In the genomic region with DNA sequence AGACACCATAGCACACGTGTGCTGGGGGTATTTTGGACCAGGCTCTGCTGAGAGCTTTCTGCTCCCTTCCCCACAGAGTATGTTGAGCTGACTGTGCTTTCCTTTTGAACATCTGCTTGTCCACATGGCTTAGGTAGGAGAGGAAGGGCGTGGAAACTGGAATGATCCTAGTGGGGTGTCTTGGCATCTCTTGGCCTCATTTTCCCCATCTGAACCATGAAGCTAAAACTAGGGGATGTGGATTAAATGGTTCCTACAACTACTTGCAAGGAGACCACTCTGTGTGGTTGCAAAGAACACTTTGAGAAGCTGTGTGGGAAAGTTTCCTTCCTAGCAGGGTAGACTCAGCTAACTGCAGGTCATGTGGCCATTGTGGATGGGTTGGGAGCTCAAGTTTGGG, we compare ENCODE assay signal across 22 cellular contexts. TPM values are rescaled to one million over a fixed set of nuclear protein-coding genes. Genes with fewer than 3 reads are reported as not detected.
DNase-seq lines count a peak whose midpoint lies in the region; ATAC-seq, FAIRE-seq and TF ChIP-seq lines count a peak whose summit lies in the region.
"Had no signal": no experiment of that assay in that cellular context is flagged by ENCODE, and none has a peak within 500 bp of the region (broad histone marks: within the 10 kb centered on the region; RNA-seq: fewer than 3 reads in every experiment).

No MANE protein-coding gene starts in this region.

- H3K9me3 Mint-ChIP-seq in activated T-cell treated with anti-CD3 and anti-CD28 coated beads, Interleukin-2, amount 50 U/mL, for 72 hours = no peaks in the 10 kb centered on the region
- H3K9me3 Mint-ChIP-seq in activated naive CD4-positive, alpha-beta T cell treated with anti-CD3 and anti-CD28 coated beads, Interleukin-2, amount 50 U/mL, for 72 hours = no peaks in the 10 kb centered on the region
- H3K9me3 Mint-ChIP-seq in neural progenitor cell = peaks cover 2% of the 10 kb centered on the region
- H3K9me3 Mint-ChIP-seq: WTC11 had no signal

- H3K27ac Mint-ChIP-seq in activated T-cell treated with anti-CD3 and anti-CD28 coated beads, Interleukin-2, amount 50 U/mL, for 72 hours = peak overlapping the region; percentile 87
- H3K27ac Mint-ChIP-seq in activated naive CD4-positive, alpha-beta T cell treated with anti-CD3 and anti-CD28 coated beads, Interleukin-2, amount 50 U/mL, for 72 hours = peak overlapping the region; percentile 88 to 100
- peak overlapping the region; percentile 6 for H3K27ac Mint-ChIP-seq in neural progenitor cell
- H3K27ac Mint-ChIP-seq: activated CD8-positive, alpha-beta memory T cell treated with anti-CD3 and anti-CD28 coated beads, Interleukin-2, amount 10 ng/mL, durations not matched to agents 7 days and 5 days; WTC11 had no signal

- H3K4me2 ChIP-seq in neural progenitor cell (no peak overlapping the region), MM.1S (ENCODE audit: low read depth, low read length) (no peak overlapping the region)

- no peak overlapping the region for H3K27ac ChIP-seq in neural progenitor cell
- H3K27ac ChIP-seq in MM.1S (ENCODE audit: low read length) = no peak overlapping the region
- H3K27ac ChIP-seq: heart left ventricle had no signal

- H4K20me1 ChIP-seq in neural progenitor cell (ENCODE audit: low read depth) (no peaks in the 10 kb centered on the region), MM.1S (ENCODE audit: insufficient read depth, low read length) (no peaks in the 10 kb centered on the region; the same call in 1 of the 2 replicates)

- H3F3A ChIP-seq in neural progenitor cell (ENCODE audit: low read depth) (peaks cover 14% of the 10 kb centered on the region), MM.1S (ENCODE audit: insufficient read depth, low read length) (no peaks in the 10 kb centered on the region; the same call in 1 of the 2 replicates)

- H3K79me2 ChIP-seq in neural progenitor cell (ENCODE audit: low read depth) = no peaks in the 10 kb centered on the region
- H3K79me2 ChIP-seq in MM.1S (ENCODE audit: low read length) = no peaks in the 10 kb centered on the region

- H3K9ac ChIP-seq in neural progenitor cell = no peak overlapping the region
- H3K9ac ChIP-seq in MM.1S (ENCODE audit: low read length) = no peak overlapping the region

- H3K4me1 ChIP-seq in neural progenitor cell (peaks cover 12% of the 10 kb centered on the region), MM.1S (ENCODE audit: low read length) (no peaks in the 10 kb centered on the region)

- no peak for DNase-seq in activated T-cell treated with anti-CD3 and anti-CD28 coated beads, Interleukin-2, amount 50 U/mL, for 72 hours
- DNase-seq in activated T-cell treated with anti-CD3 and anti-CD28 coated beads, Interleukin-2, amount 50 U/mL, for 1 hour = no peak
- DNase-seq in GM12891 (ENCODE audit: insufficient read length, low spot score) = no peak
- DNase-seq in activated naive CD4-positive, alpha-beta T cell treated with anti-CD3 and anti-CD28 coated beads, Interleukin-2, amount 50 U/mL, for 72 hours (ENCODE audit: low spot score in 2 of 2) = no peak
- no peak for DNase-seq in neural progenitor cell (ENCODE audit: low spot score)
- DNase-seq in stimulated activated CD4-positive, alpha-beta T cell treated with anti-CD3 and anti-CD28 coated beads, Interleukin-2, amount 100 ng/mL, for 24 hours = no peak
- DNase-seq in MM.1S = no peak
- DNase-seq: activated CD8-positive, alpha-beta memory T cell treated with anti-CD3 and anti-CD28 coated beads, Interleukin-2, amount 10 ng/mL, durations not matched to agents 7 days and 5 days; NCI-H1105 treated with DMSO at 0.1 percent for 48 hours; NCI-H2081; NCI-H446; stimulated activated CD4-positive, alpha-beta T cell treated with anti-CD3 and anti-CD28 coated beads, Interleukin-1b, Interleukin-23, amount 100 ng/mL, for 48 hours; T-helper 9 cell had no signal

- H3K27me3 ChIP-seq in neural progenitor cell (peaks cover 9% of the 10 kb centered on the region), MM.1S (replicated peaks; ENCODE audit: insufficient read depth, low read length) (peaks cover 69% of the 10 kb centered on the region)
- H3K27me3 ChIP-seq: heart left ventricle, Peyer's patch, stomach, transverse colon had no signal

- ATAC-seq in activated T-cell treated with anti-CD3 and anti-CD28 coated beads, Interleukin-2, amount 50 U/mL, for 72 hours (replicated peaks in 1 of 2) = no peak
- ATAC-seq in activated naive CD4-positive, alpha-beta T cell treated with anti-CD3 and anti-CD28 coated beads, Interleukin-2, amount 50 U/mL, for 72 hours = no peak
- ATAC-seq in GM21723 (IDR thresholded peaks at IDR 0.05; ENCODE audit: unreplicated experiment) = no peak
- ATAC-seq: activated CD8-positive, alpha-beta memory T cell treated with anti-CD3 and anti-CD28 coated beads, Interleukin-2, amount 10 ng/mL, durations not matched to agents 7 days and 5 days; HCT116; WTC11 had no signal

- no peaks in the 10 kb centered on the region for H3K9me2 ChIP-seq in MM.1S (replicated peaks; ENCODE audit: insufficient read depth, low read length)

- peaks cover 9 to 17% of the 10 kb centered on the region in 2 donors for H3K36me3 Mint-ChIP-seq in activated T-cell treated with anti-CD3 and anti-CD28 coated beads, Interleukin-2, amount 50 U/mL, for 72 hours (ENCODE audit: insufficient read depth in 2 of 2)
- peaks cover 36 to 45% of the 10 kb centered on the region in 2 donors for H3K36me3 Mint-ChIP-seq in activated naive CD4-positive, alpha-beta T cell treated with anti-CD3 and anti-CD28 coated beads, Interleukin-2, amount 50 U/mL, for 72 hours
- H3K36me3 Mint-ChIP-seq in neural progenitor cell = no peaks in the 10 kb centered on the region
- H3K36me3 Mint-ChIP-seq: WTC11 had no signal

- no peaks in the 10 kb centered on the region for H3K27me3 Mint-ChIP-seq in activated T-cell treated with anti-CD3 and anti-CD28 coated beads, Interleukin-2, amount 50 U/mL, for 72 hours (ENCODE audit: low read depth)
- H3K27me3 Mint-ChIP-seq in neural progenitor cell (ENCODE audit: insufficient read depth, low read depth) = peaks cover 18% of the 10 kb centered on the region
- H3K27me3 Mint-ChIP-seq: activated CD8-positive, alpha-beta memory T cell treated with anti-CD3 and anti-CD28 coated beads, Interleukin-2, amount 10 ng/mL, durations not matched to agents 7 days and 5 days had no signal

- H3K4me1 Mint-ChIP-seq in activated T-cell treated with anti-CD3 and anti-CD28 coated beads, Interleukin-2, amount 50 U/mL, for 72 hours (ENCODE audit: low read depth) = peaks cover 80% of the 10 kb centered on the region
- peaks cover 7% of the 10 kb centered on the region for H3K4me1 Mint-ChIP-seq in neural progenitor cell

- TF ChIP-seq CTCF in neural progenitor cell (IDR thresholded peaks at IDR 0.05) (no peak), MM.1S (IDR thresholded peaks at IDR 0.05; ENCODE audit: low read length) (no peak)

- no peak for TF ChIP-seq POLR2A in GM12891 (IDR thresholded peaks at IDR 0.05; ENCODE audit: low read depth, low read length)

- H2AFZ ChIP-seq in neural progenitor cell (replicated peaks) (no peak overlapping the region), MM.1S (ENCODE audit: low read length) (no peak overlapping the region)

- no peak overlapping the region for H3K4me3 Mint-ChIP-seq in activated T-cell treated with anti-CD3 and anti-CD28 coated beads, Interleukin-2, amount 50 U/mL, for 72 hours
- no peak overlapping the region for H3K4me3 Mint-ChIP-seq in neural progenitor cell
- H3K4me3 Mint-ChIP-seq: activated CD8-positive, alpha-beta memory T cell treated with anti-CD3 and anti-CD28 coated beads, Interleukin-2, amount 10 ng/mL, durations not matched to agents 7 days and 5 days; WTC11 had no signal

- no peaks in the 10 kb centered on the region for H3K36me3 ChIP-seq in neural progenitor cell
- H3K36me3 ChIP-seq in MM.1S (replicated peaks; ENCODE audit: insufficient read depth, low read length) = no peaks in the 10 kb centered on the region
- H3K36me3 ChIP-seq: Peyer's patch, stomach, transverse colon had no signal

- H3K4me3 ChIP-seq in neural progenitor cell (no peak overlapping the region), MM.1S (ENCODE audit: low read length) (no peak overlapping the region)
- H3K4me3 ChIP-seq: heart left ventricle, Peyer's patch, stomach, transverse colon had no signal

- no peaks in the 10 kb centered on the region for H3K9me3 ChIP-seq in neural progenitor cell (ENCODE audit: low read depth)
- H3K9me3 ChIP-seq in MM.1S (replicated peaks; ENCODE audit: insufficient read depth, low read length) = no peaks in the 10 kb centered on the region
- H3K9me3 ChIP-seq: heart left ventricle, Peyer's patch, stomach, transverse colon had no signal

- peak; percentile 31 for FAIRE-seq in GM12891 (lab: Jason Lieb, UNC)

TF ChIP-seq in GM12891, 5 proteins besides CTCF, POLR2A, EP300 and RAD21:
- TF ChIP-seq PAX5 (IDR thresholded peaks at IDR 0.05; ENCODE audit: insufficient read depth, low read length, severe bottlenecking) (no peak), POU2F2 (IDR thresholded peaks at IDR 0.05; ENCODE audit: low read depth, low read length) (no peak), SPI1 (IDR thresholded peaks at IDR 0.05; ENCODE audit: low read depth, low read length) (no peak), TAF1 (IDR thresholded peaks at IDR 0.05; ENCODE audit: low read depth, low read length) (no peak), POLR2AphosphoS5 (IDR thresholded peaks at IDR 0.05; ENCODE audit: low read depth, low read length) (no peak)

RNA-seq across cellular contexts. Expression of a gene that starts 6.7 kb away (rescaled TPM):
- total RNA-seq in activated T-cell treated with anti-CD3 and anti-CD28 coated beads, Interleukin-2, amount 50 U/mL, for 72 hours = 100 to 1,000 TPM; 239 to 256 TPM
- polyA plus RNA-seq in GM12891 (2012; ENCODE audit: low read depth, missing spikeins) = 44.7 TPM
- total RNA-seq in activated naive CD4-positive, alpha-beta T cell treated with anti-CD3 and anti-CD28 coated beads, Interleukin-2, amount 50 U/mL, for 72 hours = 100 to 1,000 TPM; 231 to 254 TPM
- total RNA-seq in neural progenitor cell (ENCODE audit: low replicate concordance) = not detected in 2 replicates
- polyA plus RNA-seq: neural cell had no signal

RNA-seq across cellular contexts. Expression of a gene that starts 20.9 kb away (rescaled TPM):
- under 1 TPM in 1 of 2 donors, not detected in 1; 0.36 TPM for total RNA-seq in activated T-cell treated with anti-CD3 and anti-CD28 coated beads, Interleukin-2, amount 50 U/mL, for 72 hours
- polyA plus RNA-seq in GM12891 (2012; ENCODE audit: low read depth, missing spikeins) = 7.3 TPM
- not detected for total RNA-seq in activated naive CD4-positive, alpha-beta T cell treated with anti-CD3 and anti-CD28 coated beads, Interleukin-2, amount 50 U/mL, for 72 hours
- 0.28 TPM in 1 of 2 replicates, not detected in the other for total RNA-seq in neural progenitor cell (ENCODE audit: low replicate concordance)
- total RNA-seq: activated CD8-positive, alpha-beta memory T cell treated with anti-CD3 and anti-CD28 coated beads, Interleukin-2, amount 10 ng/mL, durations not matched to agents 7 days and 5 days; SK-MEL-5; WTC11 had no signal
- polyA plus RNA-seq: neural cell had no signal

RNA-seq across cellular contexts. Expression of a gene that starts 50.8 kb away (rescaled TPM):
- 100 to 1,000 TPM; 350 to 403 TPM for total RNA-seq in activated T-cell treated with anti-CD3 and anti-CD28 coated beads, Interleukin-2, amount 50 U/mL, for 72 hours
- 92.3 TPM for polyA plus RNA-seq in GM12891 (2012; ENCODE audit: low read depth, missing spikeins)
- 100 to 1,000 TPM; 146 to 175 TPM for total RNA-seq in activated naive CD4-positive, alpha-beta T cell treated with anti-CD3 and anti-CD28 coated beads, Interleukin-2, amount 50 U/mL, for 72 hours
- total RNA-seq in neural progenitor cell (ENCODE audit: low replicate concordance) = 16.1 and 18.1 TPM in 2 replicates

Comparison
In these comparisons a context has a peak if more than half of its experiments do, and no peak if none do; other contexts are left out.
1. H3K27ac Mint-ChIP-seq: peak in every context shown above with its lines; median percentile 94 in activated naive CD4-positive, alpha-beta T cell treated with anti-CD3 and anti-CD28 coated beads, Interleukin-2, amount 50 U/mL, for 72 hours; 87 in activated T-cell treated with anti-CD3 and anti-CD28 coated beads, Interleukin-2, amount 50 U/mL, for 72 hours; 6 in neural progenitor cell.
2. RNA of a gene that starts 6.7 kb away (total RNA-seq): 239 to 256 TPM in activated T-cell treated with anti-CD3 and anti-CD28 coated beads, Interleukin-2, amount 50 U/mL, for 72 hours and 231 to 254 TPM in activated naive CD4-positive, alpha-beta T cell treated with anti-CD3 and anti-CD28 coated beads, Interleukin-2, amount 50 U/mL, for 72 hours; not detected in neural progenitor cell; every median in the first group is over 100 times any median in the second.